1 cellular context compared by ENCODE assay signal in the genomic region with DNA sequence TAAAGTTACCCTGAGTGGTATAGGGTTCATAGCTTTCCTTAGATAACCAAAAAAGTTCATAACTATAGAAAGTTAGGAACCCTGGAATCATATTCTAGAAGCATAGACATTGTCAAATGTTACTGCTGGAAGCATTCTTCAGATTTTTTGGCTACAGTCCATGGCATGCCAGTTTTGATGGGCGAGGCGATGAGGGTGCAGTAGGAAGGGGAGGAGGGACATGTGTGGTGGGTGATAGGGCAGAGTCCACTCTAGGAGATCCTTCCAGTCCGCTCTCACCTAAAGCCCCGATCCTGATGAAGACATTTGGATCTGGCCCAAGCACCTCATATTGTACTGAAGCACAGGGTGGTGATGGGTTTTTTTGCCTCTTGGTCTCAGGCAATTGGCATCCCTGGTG.
TF ChIP-seq lines count a peak whose summit lies in the region.

No MANE protein-coding gene starts in this region.

TF ChIP-seq in Ishikawa, 13 proteins besides CTCF, POLR2A, EP300 and RAD21 (continued from another document):
- peak; percentile 84 for TF ChIP-seq NFIC (IDR thresholded peaks at IDR 0.05)
- TF ChIP-seq, protein P1, sequence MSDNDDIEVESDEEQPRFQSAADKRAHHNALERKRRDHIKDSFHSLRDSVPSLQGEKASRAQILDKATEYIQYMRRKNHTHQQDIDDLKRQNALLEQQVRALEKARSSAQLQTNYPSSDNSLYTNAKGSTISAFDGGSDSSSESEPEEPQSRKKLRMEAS (IDR thresholded peaks at IDR 0.05): no peak
- TF ChIP-seq ZBTB7A (IDR thresholded peaks at IDR 0.05; ENCODE audit: low read depth): no peak
- no peak for TF ChIP-seq CREB1 (IDR thresholded peaks at IDR 0.05; ENCODE audit: low read depth)
